2 cellular contexts compared by ENCODE assay signal in the genomic region with DNA sequence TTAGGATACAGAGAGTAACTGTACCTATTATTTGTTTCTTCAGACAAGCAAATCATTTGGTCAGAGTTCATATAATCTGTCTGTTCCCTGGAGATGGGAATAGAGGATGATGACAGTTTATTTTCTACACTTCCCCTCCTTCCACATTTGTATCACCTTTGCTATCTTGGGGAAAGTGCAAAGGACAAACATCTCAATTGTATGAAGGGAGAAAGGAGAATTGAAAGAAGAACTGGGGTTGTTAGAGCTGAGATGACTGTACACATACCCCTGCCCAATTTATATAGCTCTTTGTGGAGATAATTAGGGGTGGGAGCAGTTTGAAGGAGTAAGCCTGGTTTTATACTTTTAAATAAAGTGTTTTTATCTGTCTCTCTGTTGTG.
TF ChIP-seq lines count a peak whose summit lies in the region.

No MANE protein-coding gene starts in this region.

TF ChIP-seq in IMR-90, 13 proteins besides CTCF, POLR2A, EP300 and RAD21:
- TF ChIP-seq FOS (IDR thresholded peaks at IDR 0.05; ENCODE audit: low read depth, low read length) (no peak), RFX5 (IDR thresholded peaks at IDR 0.05; ENCODE audit: low read depth, low read length) (no peak), MAZ (IDR thresholded peaks at IDR 0.05; ENCODE audit: borderline replicate concordance, low read depth, low read length) (no peak), MXI1 (IDR thresholded peaks at IDR 0.05; ENCODE audit: borderline replicate concordance, low read depth, low read length) (no peak), BHLHE40 (IDR thresholded peaks at IDR 0.05; ENCODE audit: low read depth, low read length) (no peak), NFE2L2 (IDR thresholded peaks at IDR 0.05; ENCODE audit: low read depth, low read length) (no peak), MAFK (IDR thresholded peaks at IDR 0.05; ENCODE audit: low read depth, low read length) (no peak), CHD1 (IDR thresholded peaks at IDR 0.05; ENCODE audit: low read depth, low read length) (no peak), CEBPB (IDR thresholded peaks at IDR 0.05; ENCODE audit: low read depth, low read length) (no peak), RCOR1 (IDR thresholded peaks at IDR 0.05; ENCODE audit: insufficient replicate concordance, low read length) (no peak), SMC3 (IDR thresholded peaks at IDR 0.05; ENCODE audit: low read depth, low read length) (no peak)
- TF ChIP-seq, protein P1, sequence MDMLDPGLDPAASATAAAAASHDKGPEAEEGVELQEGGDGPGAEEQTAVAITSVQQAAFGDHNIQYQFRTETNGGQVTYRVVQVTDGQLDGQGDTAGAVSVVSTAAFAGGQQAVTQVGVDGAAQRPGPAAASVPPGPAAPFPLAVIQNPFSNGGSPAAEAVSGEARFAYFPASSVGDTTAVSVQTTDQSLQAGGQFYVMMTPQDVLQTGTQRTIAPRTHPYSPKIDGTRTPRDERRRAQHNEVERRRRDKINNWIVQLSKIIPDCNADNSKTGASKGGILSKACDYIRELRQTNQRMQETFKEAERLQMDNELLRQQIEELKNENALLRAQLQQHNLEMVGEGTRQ (IDR thresholded peaks at IDR 0.05; ENCODE audit: low read depth, low read length): no peak
- TF ChIP-seq, protein P2, sequence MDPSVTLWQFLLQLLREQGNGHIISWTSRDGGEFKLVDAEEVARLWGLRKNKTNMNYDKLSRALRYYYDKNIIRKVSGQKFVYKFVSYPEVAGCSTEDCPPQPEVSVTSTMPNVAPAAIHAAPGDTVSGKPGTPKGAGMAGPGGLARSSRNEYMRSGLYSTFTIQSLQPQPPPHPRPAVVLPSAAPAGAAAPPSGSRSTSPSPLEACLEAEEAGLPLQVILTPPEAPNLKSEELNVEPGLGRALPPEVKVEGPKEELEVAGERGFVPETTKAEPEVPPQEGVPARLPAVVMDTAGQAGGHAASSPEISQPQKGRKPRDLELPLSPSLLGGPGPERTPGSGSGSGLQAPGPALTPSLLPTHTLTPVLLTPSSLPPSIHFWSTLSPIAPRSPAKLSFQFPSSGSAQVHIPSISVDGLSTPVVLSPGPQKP (IDR thresholded peaks at IDR 0.05; ENCODE audit: borderline replicate concordance, low read depth, low read length): no peak

TF ChIP-seq in K562, 482 proteins besides CTCF, POLR2A, EP300 and RAD21:
- TF ChIP-seq TAL1 (IDR thresholded peaks at IDR 0.05) (no peak), CEBPG (CRISPR knock-in tag; IDR thresholded peaks at IDR 0.05) (no peak), CEBPG (tag; conservative IDR thresholded peaks at IDR 0.05 in 1 of 2, IDR thresholded peaks at IDR 0.05 in 1 of 2) (0 out of 4 replicates have a peak, but pooled peaks of 1 of the 2 experiments have one; percentile 25), SREBF2 (CRISPR knock-in tag; IDR thresholded peaks at IDR 0.05) (0 out of 2 replicates have a peak, but pooled peaks have one; percentile 83), ADNP (tag; IDR thresholded peaks at IDR 0.05) (0 out of 2 replicates have a peak, but pooled peaks have one; percentile 14), ZNF175 (CRISPR knock-in tag; IDR thresholded peaks at IDR 0.05; ENCODE audit: low read depth) (0 out of 2 replicates have a peak, but pooled peaks have one; percentile 22), HDAC3 (IDR thresholded peaks at IDR 0.05; ENCODE audit: borderline replicate concordance, partially characterized antibody) (peak; percentile 10)
- TF ChIP-seq, protein P1 (CRISPR knock-in tag; IDR thresholded peaks at IDR 0.05): no peak
- TF ChIP-seq, protein P3, sequence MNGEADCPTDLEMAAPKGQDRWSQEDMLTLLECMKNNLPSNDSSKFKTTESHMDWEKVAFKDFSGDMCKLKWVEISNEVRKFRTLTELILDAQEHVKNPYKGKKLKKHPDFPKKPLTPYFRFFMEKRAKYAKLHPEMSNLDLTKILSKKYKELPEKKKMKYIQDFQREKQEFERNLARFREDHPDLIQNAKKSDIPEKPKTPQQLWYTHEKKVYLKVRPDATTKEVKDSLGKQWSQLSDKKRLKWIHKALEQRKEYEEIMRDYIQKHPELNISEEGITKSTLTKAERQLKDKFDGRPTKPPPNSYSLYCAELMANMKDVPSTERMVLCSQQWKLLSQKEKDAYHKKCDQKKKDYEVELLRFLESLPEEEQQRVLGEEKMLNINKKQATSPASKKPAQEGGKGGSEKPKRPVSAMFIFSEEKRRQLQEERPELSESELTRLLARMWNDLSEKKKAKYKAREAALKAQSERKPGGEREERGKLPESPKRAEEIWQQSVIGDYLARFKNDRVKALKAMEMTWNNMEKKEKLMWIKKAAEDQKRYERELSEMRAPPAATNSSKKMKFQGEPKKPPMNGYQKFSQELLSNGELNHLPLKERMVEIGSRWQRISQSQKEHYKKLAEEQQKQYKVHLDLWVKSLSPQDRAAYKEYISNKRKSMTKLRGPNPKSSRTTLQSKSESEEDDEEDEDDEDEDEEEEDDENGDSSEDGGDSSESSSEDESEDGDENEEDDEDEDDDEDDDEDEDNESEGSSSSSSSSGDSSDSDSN (IDR thresholded peaks at IDR 0.05; ENCODE audit: borderline replicate concordance in 1 of 2, low read depth in 2 of 2, low read length in 2 of 2): 0 out of 4 replicates have a peak, but pooled peaks of 1 of the 2 experiments have one; percentile 10
